Comparison of ENCODE assay signal across 9 cellular contexts in genomic region chr13:112967666-112968379, GRCh38. TPM values are rescaled to one million over a fixed set of nuclear protein-coding genes. Genes with fewer than 3 reads are reported as not detected.
DNase-seq lines count a peak whose midpoint lies in the region; ATAC-seq and TF ChIP-seq lines count a peak whose summit lies in the region.
"Had no signal": no experiment of that assay in that cellular context is flagged by ENCODE, and none has a peak within 500 bp of the region (broad histone marks: within the 10 kb centered on the region; RNA-seq: fewer than 3 reads in every experiment).

No MANE protein-coding gene starts in this region.

- H4K8ac ChIP-seq in H9 (replicated peaks; ENCODE audit: insufficient read length, low read depth, low read length) = no peak overlapping the region

- no peak overlapping the region for H3K23ac ChIP-seq in H9 (ENCODE audit: insufficient read length, low read depth, low read length)

- H3K4me3 ChIP-seq in iPS-18a (ENCODE audit: low read length) = peak overlapping the region; percentile 63
- H3K4me3 ChIP-seq in skeletal muscle tissue (ENCODE audit: low read length in 3 of 3) = peak overlapping the region in 2 of 3 donors; percentile 52 to 59

- H2AK5ac ChIP-seq in H9 (ENCODE audit: insufficient read length, low read length) = no peak overlapping the region

- DNase-seq in H9 = no peak
- no peak for DNase-seq in OCI-M2 (lab: John Stamatoyannopoulos, UW; ENCODE audit: unreplicated experiment)
- no peak for DNase-seq in MV-4-11 (lab: John Stamatoyannopoulos, UW)
- DNase-seq: NCI-H2029 treated with DMSO at 0.1 percent for 48 hours had no signal

- no peak overlapping the region for H2BK20ac ChIP-seq in H9 (ENCODE audit: low read depth, low read length, poor library complexity, severe bottlenecking)

- peaks cover 0 to 7% (median 3%) of the 10 kb centered on the region in 3 experiments; a peak in 4 of 7 replicates for H3K36me3 Mint-ChIP-seq in H9 (ENCODE audit: insufficient read depth in 1 of 3, low read depth in 3 of 3)

- no peak overlapping the region for H3T11ph ChIP-seq in H9 (ENCODE audit: low read length)

- H3K4me1 ChIP-seq in H9 (ENCODE audit: insufficient read depth, low read length) (no peaks in the 10 kb centered on the region), iPS-18a (ENCODE audit: control insufficient read depth, low read depth, low read length) (peaks cover 5% of the 10 kb centered on the region), skeletal muscle tissue (ENCODE audit: control insufficient read depth in 3 of 3, insufficient read depth in 3 of 3, low read length in 3 of 3) (peaks cover 4 to 22% (median 18%) of the 10 kb centered on the region in 3 donors)

- no peak overlapping the region for H2BK120ac ChIP-seq in H9 (ENCODE audit: low read depth, low read length, poor library complexity, severe bottlenecking)

- H3K23me2 ChIP-seq in H9 (ENCODE audit: insufficient read length, low read depth, low read length, poor library complexity, severe bottlenecking) = peaks cover 8% of the 10 kb centered on the region

- H3K27ac ChIP-seq in H9 (ENCODE audit: insufficient read length, low read depth, low read length) (no peak overlapping the region), VCaP (peak overlapping the region; percentile 79), iPS-18a (ENCODE audit: low read length) (no peak overlapping the region), skeletal muscle tissue (ENCODE audit: low read depth, low read length) (peak overlapping the region; percentile 25)
- H3K27ac ChIP-seq: neutrophil had no signal

- H2AFZ ChIP-seq in H9 (ENCODE audit: low read length) = no peak overlapping the region

- TF ChIP-seq CTCF in H9 (conservative IDR thresholded peaks at IDR 0.05) = no peak
- no peak for TF ChIP-seq CTCF in VCaP (conservative IDR thresholded peaks at IDR 0.05)

- H3K4ac ChIP-seq in H9 (ENCODE audit: low read depth, low read length) = no peak overlapping the region

- H3K36me3 ChIP-seq in iPS-18a (ENCODE audit: control insufficient read depth, low read depth, low read length) (no peaks in the 10 kb centered on the region), skeletal muscle tissue (ENCODE audit: control insufficient read depth in 3 of 3, insufficient read depth in 3 of 3, low read length in 3 of 3) (no peaks in the 10 kb centered on the region)
- H3K36me3 ChIP-seq: neutrophil had no signal

- peaks cover 34% of the 10 kb centered on the region for H3K27me3 Mint-ChIP-seq in H9 (ENCODE audit: low read depth)

- no peak overlapping the region for H3K27ac Mint-ChIP-seq in H9

- no peak overlapping the region for H2BK15ac ChIP-seq in H9 (ENCODE audit: low read depth, low read length)

- H2BK5ac ChIP-seq in H9 (ENCODE audit: insufficient read length, low read length) = no peak overlapping the region

- WGBS in H9 (ENCODE audit: extremely low coverage, insufficient read length, low lambda C conversion rate) = no CpG with 5 or more reads among the region's 23 CpGs

- H3K9ac ChIP-seq in H9 (ENCODE audit: extremely low read depth, insufficient read length, low read length) (no peak overlapping the region), iPS-18a (ENCODE audit: low read length) (no peak overlapping the region), skeletal muscle tissue (ENCODE audit: low read depth in 1 of 3, low read length in 3 of 3) (no peak overlapping the region)

- ATAC-seq in GM19452 (IDR thresholded peaks at IDR 0.05; ENCODE audit: unreplicated experiment) = no peak

- H3K79me1 ChIP-seq in H9 (ENCODE audit: insufficient read depth, low read depth, low read length, poor library complexity, severe bottlenecking) = no peaks in the 10 kb centered on the region

- H3K27me3 ChIP-seq in H9 (ENCODE audit: insufficient read depth, low read length) (no peaks in the 10 kb centered on the region; the same call in 1 of the 2 replicates), iPS-18a (ENCODE audit: control insufficient read depth, insufficient read depth, low read length) (peaks cover 20% of the 10 kb centered on the region), skeletal muscle tissue (ENCODE audit: control insufficient read depth in 3 of 3, insufficient read depth in 3 of 3, low read length in 3 of 3) (peaks cover 57 to 67% (median 58%) of the 10 kb centered on the region in 3 donors)

- H3K56ac ChIP-seq in H9 (ENCODE audit: insufficient read length, low read depth, low read length) = no peak overlapping the region

- peak overlapping the region; percentile 49 for H3K4me2 ChIP-seq in H9 (ENCODE audit: insufficient read depth, insufficient read length, low read length)

- no peak overlapping the region for H4K5ac ChIP-seq in H9 (ENCODE audit: insufficient read length, low read depth, low read length)

- no peak overlapping the region for H4K91ac ChIP-seq in H9 (ENCODE audit: insufficient read length, low read depth, low read length)

- H3K18ac ChIP-seq in H9 (ENCODE audit: insufficient read length, low read depth, low read length) = no peak overlapping the region

- no peaks in the 10 kb centered on the region for H3K79me2 ChIP-seq in H9 (ENCODE audit: insufficient read depth, low read length)

- H3K9me3 Mint-ChIP-seq in H9 = peaks cover 9 to 14% of the 10 kb centered on the region in 2 experiments; a peak in 4 of 5 replicates

- peaks cover 10 to 14% of the 10 kb centered on the region in 2 experiments for H3K4me1 Mint-ChIP-seq in H9

- H3K9me3 ChIP-seq in H9 (ENCODE audit: control insufficient read depth, low read depth, low read length) (no peaks in the 10 kb centered on the region), iPS-18a (ENCODE audit: control insufficient read depth, low read depth, low read length) (no peaks in the 10 kb centered on the region), skeletal muscle tissue (ENCODE audit: control insufficient read depth in 3 of 3, low read length in 3 of 3) (no peaks in the 10 kb centered on the region)
- H3K9me3 ChIP-seq: neutrophil had no signal

- H4K20me1 ChIP-seq in H9 (ENCODE audit: control insufficient read depth, insufficient read depth, insufficient read length) = no peaks in the 10 kb centered on the region

- H3K14ac ChIP-seq in H9 (ENCODE audit: insufficient read depth, low read length) = no peak overlapping the region

- H3K4me3 Mint-ChIP-seq in H9 = peak overlapping the region; percentile 73 to 78

- no peak overlapping the region for H2BK12ac ChIP-seq in H9 (ENCODE audit: insufficient read length, low read depth, low read length)

RNA-seq across cellular contexts. Expression of gene MCF2L, which starts 1.2 kb away (rescaled TPM):
- total RNA-seq in H9 (2021) (17.0 and 18.5 TPM in 2 replicates), skeletal muscle tissue (18.3 TPM)

Comparison
In these comparisons a context has a peak if more than half of its experiments do, and no peak if none do; other contexts are left out.
1. H3K27ac ChIP-seq: peak in VCaP (single experiment) and skeletal muscle tissue (single experiment); none in H9 (single experiment) and iPS-18a (single experiment).